ENCODE assay signal across 1 cellular context in genomic region chr5:141849371-141850182, GRCh38.
TF ChIP-seq lines count a peak whose summit lies in the region.

No MANE protein-coding gene starts in this region.

TF ChIP-seq in SK-N-SH, 30 proteins besides CTCF, POLR2A, EP300 and RAD21 (continued from another document):
- TF ChIP-seq FOXJ3 (CRISPR knock-in tag; IDR thresholded peaks at IDR 0.05) (peak; percentile 67), RXRA (IDR thresholded peaks at IDR 0.05; ENCODE audit: borderline replicate concordance, low read depth) (no peak), POLR2AphosphoS5 (IDR thresholded peaks at IDR 0.05; ENCODE audit: low read depth, low read length) (peak; percentile 75; the same call in 1 of the 2 replicates), ELF1 (IDR thresholded peaks at IDR 0.05) (peak; percentile 23; the same call in 1 of the 2 replicates), RFX5 (IDR thresholded peaks at IDR 0.05; ENCODE audit: low read length) (no peak), SIN3A (IDR thresholded peaks at IDR 0.05; ENCODE audit: borderline replicate concordance, low read depth, low read length) (0 out of 2 replicates have a peak, but pooled peaks have one; percentile 21), FOXM1 (IDR thresholded peaks at IDR 0.05; ENCODE audit: low read depth) (no peak), GABPA (IDR thresholded peaks at IDR 0.05; ENCODE audit: low read depth) (no peak; the same call in 1 of the 2 replicates), USF2 (IDR thresholded peaks at IDR 0.05; ENCODE audit: borderline replicate concordance, low read depth, low read length) (no peak), MAX (IDR thresholded peaks at IDR 0.05; ENCODE audit: low read depth) (peak; percentile 48; the same call in 1 of the 2 replicates)
TF ChIP-seq in SK-N-SH: peak in this region for 9.
